8 cellular contexts compared by ENCODE assay signal in genomic region chr12:64222011-64222765, GRCh38. TPM values are rescaled to one million over a fixed set of nuclear protein-coding genes. Genes with fewer than 3 reads are reported as not detected.
DNase-seq lines count a peak whose midpoint lies in the region; ATAC-seq and TF ChIP-seq lines count a peak whose summit lies in the region.

TSS of gene KICS2 (minus strand) at chr12:64222296. CDS start at chr12:64222237, 59 bp downstream.

- no peaks in the 10 kb centered on the region for H3K9me2 ChIP-seq in SU-DHL-6 (replicated peaks; ENCODE audit: insufficient read depth, low read length)

- peak within 1 kb of the TSS; percentile 69 for H4K91ac ChIP-seq in trophoblast cell (ENCODE audit: low read depth, low read length)

- peaks cover 2% of the 10 kb centered on the region for H3K36me3 Mint-ChIP-seq in activated naive CD8-positive, alpha-beta T cell treated with anti-CD3 and anti-CD28 coated beads, Interleukin-2, amount 50 U/mL, for 24 hours (ENCODE audit: low read depth)

- H3K9me3 ChIP-seq in SU-DHL-6 (ENCODE audit: insufficient read depth, low read length) (no peaks in the 10 kb centered on the region), trophoblast cell (ENCODE audit: insufficient read depth, low read depth, low read length) (no peaks in the 10 kb centered on the region), transverse colon (no peaks in the 10 kb centered on the region)

- peak within 1 kb of the TSS; percentile 34 for H2BK120ac ChIP-seq in trophoblast cell (ENCODE audit: insufficient read depth, low read length, poor library complexity)

- H3K4me3 Mint-ChIP-seq in activated naive CD8-positive, alpha-beta T cell treated with anti-CD3 and anti-CD28 coated beads, Interleukin-2, amount 50 U/mL, for 24 hours = peak within 1 kb of the TSS; percentile 98

- in situ Hi-C loops in transverse colon (cut with MboI; ENCODE audit: low pct_ligation_motif_present in 1 of 4, low pct_unique_long_range_greater_than_20kb in 1 of 4, low sequenced_read_pairs in 3 of 4) = no loop called here

- H2BK5ac ChIP-seq in trophoblast cell (ENCODE audit: low read depth, low read length, poor library complexity) = peak within 1 kb of the TSS; percentile 32

- H3K79me1 ChIP-seq in trophoblast cell (ENCODE audit: low read length) = peaks cover 2% of the 10 kb centered on the region

- H3K79me2 ChIP-seq in SU-DHL-6 (ENCODE audit: insufficient read depth, low read length) = peaks cover 16% of the 10 kb centered on the region; the same call in 1 of the 2 replicates
- peaks cover 1% of the 10 kb centered on the region for H3K79me2 ChIP-seq in trophoblast cell (ENCODE audit: control insufficient read depth, insufficient read depth, low read length, poor library complexity)

- H3F3A ChIP-seq in SU-DHL-6 (ENCODE audit: insufficient read depth) = no peaks in the 10 kb centered on the region

- H3K18ac ChIP-seq in trophoblast cell (ENCODE audit: low read length) = peak within 1 kb of the TSS; percentile 10

- intact Hi-C loops in cardiac septum (cut with DNase I) (no loop called here), transverse colon (cut with DNase I; ENCODE audit: low total_unique reads) (no loop called here)

- H3K4me2 ChIP-seq in SU-DHL-6 (ENCODE audit: low read depth, low read length, poor library complexity, severe bottlenecking) (peak within 1 kb of the TSS; percentile 86), trophoblast cell (ENCODE audit: low read length) (peak within 1 kb of the TSS; percentile 61)

- H4K8ac ChIP-seq in trophoblast cell (ENCODE audit: low read depth, low read length) = peak within 1 kb of the TSS; percentile 59

- H3K9ac ChIP-seq in SU-DHL-6 (ENCODE audit: low read length) = peak within 1 kb of the TSS; percentile 65
- H3K9ac ChIP-seq in trophoblast cell (ENCODE audit: low read length) = peak within 1 kb of the TSS; percentile 65

- no peak within 1 kb of the TSS for H2BK12ac ChIP-seq in trophoblast cell (ENCODE audit: low read length)

- TF ChIP-seq EP300 in transverse colon (IDR thresholded peaks at IDR 0.05; ENCODE audit: low read depth) = no peak

- TF ChIP-seq POLR2A in transverse colon (IDR thresholded peaks at IDR 0.05) = peak; percentile 91

- H2AFZ ChIP-seq in SU-DHL-6 (ENCODE audit: low read depth, low read length, severe bottlenecking) (peak within 1 kb of the TSS; percentile 80), trophoblast cell (ENCODE audit: insufficient read depth, low read length, poor library complexity) (peak within 1 kb of the TSS; percentile 82)

- no CpG with 5 or more reads among the region's 56 CpGs for WGBS in trophoblast cell (ENCODE audit: extremely low coverage, insufficient coverage, insufficient read length)
- 0% methylated on average over 14 of the region's 56 CpGs; no CpG with 5 or more reads in 1 of the 2 donors for WGBS in transverse colon (ENCODE audit: low coverage in 1 of 2), 2 donors

- H3K27ac ChIP-seq in SU-DHL-6 (ENCODE audit: low read depth, low read length) = no peak within 1 kb of the TSS; the same call in 1 of the 2 replicates
- no peak within 1 kb of the TSS for H3K27ac ChIP-seq in trophoblast cell (ENCODE audit: low read depth, low read length)
- peak within 1 kb of the TSS; percentile 88 to 97 (median 92) for H3K27ac ChIP-seq in transverse colon

- no peaks in the 10 kb centered on the region for H3K9me3 Mint-ChIP-seq in activated naive CD8-positive, alpha-beta T cell treated with anti-CD3 and anti-CD28 coated beads, Interleukin-2, amount 50 U/mL, for 24 hours

- H4K20me1 ChIP-seq in SU-DHL-6 (ENCODE audit: low read depth, low read length) = no peaks in the 10 kb centered on the region

- TF ChIP-seq CTCF in GM12875 (IDR thresholded peaks at IDR 0.05; ENCODE audit: borderline replicate concordance, insufficient read depth, low read depth, low read length) (no peak), SU-DHL-6 (IDR thresholded peaks at IDR 0.05; ENCODE audit: insufficient read depth, low read length, poor library complexity, severe bottlenecking) (no peak), transverse colon (IDR thresholded peaks at IDR 0.05) (peak in 3 of 5 experiments; percentile 15 to 29 (median 17))

- no peak within 1 kb of the TSS for H2AK5ac ChIP-seq in trophoblast cell (ENCODE audit: low read length)

- H3K4me3 ChIP-seq in GM12875 (ENCODE audit: low read depth, low read length) (peak within 1 kb of the TSS; percentile 75), SU-DHL-6 (ENCODE audit: insufficient read depth, low read length, poor library complexity, severe bottlenecking) (peak within 1 kb of the TSS; percentile 79), trophoblast cell (ENCODE audit: low read depth, low read length) (peak within 1 kb of the TSS; percentile 89), transverse colon (peak within 1 kb of the TSS; percentile 68 to 95 (median 78))

- DNase-seq in NCI-H1417 (lab: John Stamatoyannopoulos, UW) (peak; percentile 97 to 99 (median 98)), cardiac septum (ENCODE audit: low spot score) (peak; percentile 97), trophoblast cell (peak; percentile 89 to 94), transverse colon (peak; percentile 95)
- peak; percentile 88 for DNase-seq in activated naive CD8-positive, alpha-beta T cell treated with anti-CD3 and anti-CD28 coated beads, Interleukin-2, amount 50 U/mL, for 24 hours

- H3K36me3 ChIP-seq in SU-DHL-6 (ENCODE audit: low read length) (no peaks in the 10 kb centered on the region), trophoblast cell (ENCODE audit: control insufficient read depth in 1 of 2, insufficient read depth in 2 of 2, low read length in 2 of 2) (no peaks in the 10 kb centered on the region), transverse colon (no peaks in the 10 kb centered on the region)

- peaks cover 3% of the 10 kb centered on the region for H3K27me3 Mint-ChIP-seq in activated naive CD8-positive, alpha-beta T cell treated with anti-CD3 and anti-CD28 coated beads, Interleukin-2, amount 50 U/mL, for 24 hours

- ATAC-seq in HG02763 (IDR thresholded peaks at IDR 0.05; ENCODE audit: unreplicated experiment) = peak; percentile 96
- peak; percentile 96 for ATAC-seq in activated naive CD8-positive, alpha-beta T cell treated with anti-CD3 and anti-CD28 coated beads, Interleukin-2, amount 50 U/mL, for 24 hours

- peak within 1 kb of the TSS; percentile 3 for H3K14ac ChIP-seq in trophoblast cell (ENCODE audit: low read length)

- H3K27ac Mint-ChIP-seq in activated naive CD8-positive, alpha-beta T cell treated with anti-CD3 and anti-CD28 coated beads, Interleukin-2, amount 50 U/mL, for 24 hours = peak within 1 kb of the TSS; percentile 98

- H3K23ac ChIP-seq in trophoblast cell (ENCODE audit: low read length) = no peak within 1 kb of the TSS

- H3K27me3 ChIP-seq in SU-DHL-6 (ENCODE audit: low read length) (no peaks in the 10 kb centered on the region), trophoblast cell (ENCODE audit: insufficient read depth, low read length) (no peaks in the 10 kb centered on the region), transverse colon (no peaks in the 10 kb centered on the region)

- H3K4me1 Mint-ChIP-seq in activated naive CD8-positive, alpha-beta T cell treated with anti-CD3 and anti-CD28 coated beads, Interleukin-2, amount 50 U/mL, for 24 hours = peaks cover 37% of the 10 kb centered on the region

- no peak within 1 kb of the TSS for H3K4ac ChIP-seq in trophoblast cell (ENCODE audit: low read depth, low read length)

- H4K12ac ChIP-seq in trophoblast cell (ENCODE audit: low read depth, low read length) = peak within 1 kb of the TSS; percentile 70

- H3K4me1 ChIP-seq in trophoblast cell (ENCODE audit: control insufficient read depth in 1 of 2, insufficient read depth in 2 of 2, low read length in 2 of 2) (no peaks in the 10 kb centered on the region), transverse colon (peaks cover 4 to 9% (median 7%) of the 10 kb centered on the region in 4 donors)

RNA-seq across cellular contexts. Expression of gene KICS2, which starts in this region (rescaled TPM):
- total RNA-seq in cardiac septum = 5.4 TPM
- polyA plus RNA-seq in trophoblast cell (2013) = 1.6 and 1.8 TPM in 2 replicates
- 10 to 100 TPM in 1 of 4 donors, 1 to 10 TPM in 3; 2.8 to 10.2 (median 4.7) TPM for total RNA-seq in transverse colon

Comparison
In these comparisons a context has a peak if more than half of its experiments do, and no peak if none do; other contexts are left out.
1. CTCF ChIP-seq: peak in transverse colon (3 of 5); none in GM12875 (single experiment) and SU-DHL-6 (single experiment).
2. H3K27ac ChIP-seq: peak in transverse colon (4 of 4); none in SU-DHL-6 (single experiment) and trophoblast cell (single experiment).
3. Peak in every context shown above with its lines, with median percentiles within 50 percentile points of each other: H3K4me3 ChIP-seq and DNase-seq.